ENCODE assay signal across 24 cellular contexts in genomic region chr16:84093120-84093878, GRCh38. TPM values are rescaled to one million over a fixed set of nuclear protein-coding genes. Genes with fewer than 3 reads are reported as not detected.
DNase-seq lines count a peak whose midpoint lies in the region; ATAC-seq, FAIRE-seq and TF ChIP-seq lines count a peak whose summit lies in the region.
"Had no signal": no experiment of that assay in that cellular context is flagged by ENCODE, and none has a peak within 500 bp of the region (broad histone marks: within the 10 kb centered on the region; RNA-seq: fewer than 3 reads in every experiment).

No MANE protein-coding gene starts in this region.

- no peak overlapping the region for H2AFZ ChIP-seq in K562 (ENCODE audit: low read depth, low read length)
- H2AFZ ChIP-seq: GM23248 had no signal

- WGBS in K562 (ENCODE audit: insufficient coverage, low coverage, missing lambda C conversion rate) = 85% methylated on average over 15 of the region's 16 CpGs
- 81 to 92% methylated on average over 9 to 16 of the region's 16 CpGs for WGBS in transverse colon (ENCODE audit: low coverage in 1 of 2), 2 donors

- H3K27ac Mint-ChIP-seq in activated CD8-positive, alpha-beta T cell treated with anti-CD3 and anti-CD28 coated beads, Interleukin-2, amount 10 ng/mL, durations not matched to agents 7 days and 5 days = peak overlapping the region; percentile 25
- H3K27ac Mint-ChIP-seq in activated CD8-positive, alpha-beta T cell treated with anti-CD3 and anti-CD28 coated beads for 36 hours = no peak overlapping the region
- H3K27ac Mint-ChIP-seq: CD8-positive, alpha-beta T cell had no signal

- no peak for TF ChIP-seq EP300 in K562 (IDR thresholded peaks at IDR 0.05; ENCODE audit: low read length)
- TF ChIP-seq EP300 in transverse colon (IDR thresholded peaks at IDR 0.05; ENCODE audit: low read depth) = no peak

- no peaks in the 10 kb centered on the region for H4K20me1 ChIP-seq in K562 (replicated peaks; ENCODE audit: control insufficient read depth, insufficient read depth, low read length)

- no peaks in the 10 kb centered on the region; a peak in 1 of 5 replicates for H3K4me1 ChIP-seq in K562 (replicated peaks in 1 of 2; ENCODE audit: control insufficient read depth in 2 of 2, insufficient read depth in 2 of 2, low read length in 2 of 2)
- peaks cover 0 to 37% (median 18%) of the 10 kb centered on the region in 4 donors for H3K4me1 ChIP-seq in transverse colon

- H3K9me1 ChIP-seq in K562 (ENCODE audit: control insufficient read depth, insufficient read depth, low read length) = no peaks in the 10 kb centered on the region

- no TSS peak for BruUV-seq in K562 (replicated peaks; lab: Mats Ljungman, UMichigan)

- DNase-seq in activated CD8-positive, alpha-beta T cell treated with anti-CD3 and anti-CD28 coated beads, Interleukin-2, amount 10 ng/mL, durations not matched to agents 7 days and 5 days = no peak
- no peak for DNase-seq in activated CD8-positive, alpha-beta T cell treated with anti-CD3 and anti-CD28 coated beads for 36 hours
- no peak for DNase-seq in K562 (ENCODE audit: extremely low read depth in 1 of 4, low spot score in 3 of 4)
- peak; percentile 31 to 48 for DNase-seq in left colon
- DNase-seq in transverse colon = peak; percentile 53
- DNase-seq: CD8-positive, alpha-beta T cell; COR-L47; DMS153; DMS79 treated with DMSO at 0.1 percent for 48 hours; GDM1; GM23248; IMR-90 had no signal

- no peak overlapping the region for H3K4me2 ChIP-seq in K562 (ENCODE audit: insufficient read depth, low read length)

- CTCF ChIA-PET in activated CD8-positive, alpha-beta T cell treated with anti-CD3 and anti-CD28 coated beads, Interleukin-2, amount 10 ng/mL, durations not matched to agents 7 days and 5 days (lab: Charles Lee) = interaction anchor here (2.0 kb wide), 1 partner anchor 23 kb away, joined by 8 read pairs; the partner anchor contains the start of gene MBTPS1
- CTCF ChIA-PET in activated CD8-positive, alpha-beta T cell treated with anti-CD3 and anti-CD28 coated beads for 36 hours (lab: Charles Lee) = interaction anchor here (2.5 to 11.0 kb wide), 2 partner anchors 82 to 94 kb away, joined by 12 to 102 read pairs; partner anchors contain the start of genes ADAD2 and TAF1C
- CTCF ChIA-PET in K562 (lab: Yijun Ruan, JAX; ENCODE audit: low intra/inter-chr PET ratio) = no interaction called here

- no peak for TF ChIP-seq RAD21 in K562 (CRISPR knock-in tag; conservative IDR thresholded peaks at IDR 0.05 in 1 of 2, IDR thresholded peaks at IDR 0.05 in 1 of 2)

- no peak overlapping the region for H3K9ac ChIP-seq in K562 (ENCODE audit: insufficient read depth in 1 of 2, low read depth in 2 of 2, low read length in 2 of 2)
- H3K9ac ChIP-seq: GM23248 had no signal

- peaks cover 17% of the 10 kb centered on the region for H3K4me1 Mint-ChIP-seq in activated CD8-positive, alpha-beta T cell treated with anti-CD3 and anti-CD28 coated beads, Interleukin-2, amount 10 ng/mL, durations not matched to agents 7 days and 5 days (ENCODE audit: low read depth)
- H3K4me1 Mint-ChIP-seq in activated CD8-positive, alpha-beta T cell treated with anti-CD3 and anti-CD28 coated beads for 36 hours (ENCODE audit: low read depth) = peaks cover 18% of the 10 kb centered on the region

- H3K9me3 ChIP-seq in K562 (replicated peaks; ENCODE audit: control insufficient read depth, insufficient read depth, low read depth, low read length) = no peaks in the 10 kb centered on the region
- no peaks in the 10 kb centered on the region for H3K9me3 ChIP-seq in transverse colon

- in situ Hi-C loops in K562 (cut with MboI) = no loop called here
- in situ Hi-C loops in transverse colon (cut with MboI; ENCODE audit: low pct_ligation_motif_present in 1 of 4, low pct_unique_long_range_greater_than_20kb in 1 of 4, low sequenced_read_pairs in 3 of 4) = loop anchor here in 1 of 4 donors (10.0 to 25.0 kb wide), 2 partner anchors 92 to 394 kb away; partner anchors contain the start of gene TAF1C

- intact Hi-C loops in activated CD8-positive, alpha-beta T cell treated with anti-CD3 and anti-CD28 coated beads for 36 hours (cut with micrococcal nuclease) = no loop called here
- intact Hi-C loops in K562 (cut with micrococcal nuclease) (no loop called here), left colon (cut with DNase I, micrococcal nuclease) (no loop called here), transverse colon (cut with DNase I; ENCODE audit: low total_unique reads) (no loop called here)

- H3K4me3 ChIP-seq in K562 (no peak overlapping the region), transverse colon (no peak overlapping the region)
- H3K4me3 ChIP-seq: GM23248 had no signal

- TF ChIP-seq POLR2A in K562 (conservative IDR thresholded peaks at IDR 0.05) (no peak), transverse colon (IDR thresholded peaks at IDR 0.05) (no peak)

- no peaks in the 10 kb centered on the region for H3K79me2 ChIP-seq in K562 (ENCODE audit: control insufficient read depth, insufficient read depth, low read length)

- no peaks in the 10 kb centered on the region for H3K9me3 Mint-ChIP-seq in activated CD8-positive, alpha-beta T cell treated with anti-CD3 and anti-CD28 coated beads, Interleukin-2, amount 10 ng/mL, durations not matched to agents 7 days and 5 days (ENCODE audit: insufficient read depth)
- no peaks in the 10 kb centered on the region for H3K9me3 Mint-ChIP-seq in activated CD8-positive, alpha-beta T cell treated with anti-CD3 and anti-CD28 coated beads for 36 hours
- H3K9me3 Mint-ChIP-seq: CD14-positive monocyte; CD8-positive, alpha-beta T cell had no signal

- no peak for ATAC-seq in activated CD8-positive, alpha-beta T cell treated with anti-CD3 and anti-CD28 coated beads, Interleukin-2, amount 10 ng/mL, durations not matched to agents 7 days and 5 days
- ATAC-seq in activated CD8-positive, alpha-beta T cell treated with anti-CD3 and anti-CD28 coated beads for 36 hours = no peak
- ATAC-seq in K562 = no peak
- ATAC-seq in left colon = peak; percentile 74
- ATAC-seq in GM18861 (IDR thresholded peaks at IDR 0.05; ENCODE audit: unreplicated experiment) = no peak
- no peak for ATAC-seq in HG03469 (IDR thresholded peaks at IDR 0.05; ENCODE audit: unreplicated experiment)
- no peak for ATAC-seq in GM21360 (IDR thresholded peaks at IDR 0.05; ENCODE audit: unreplicated experiment)
- ATAC-seq: CD8-positive, alpha-beta T cell; HCT116 had no signal

- POLR2A ChIA-PET in activated CD8-positive, alpha-beta T cell treated with anti-CD3 and anti-CD28 coated beads, Interleukin-2, amount 10 ng/mL, durations not matched to agents 7 days and 5 days (lab: Charles Lee) = no interaction called here
- POLR2A ChIA-PET in activated CD8-positive, alpha-beta T cell treated with anti-CD3 and anti-CD28 coated beads for 36 hours (lab: Charles Lee) = no interaction called here
- POLR2A ChIA-PET in K562 (lab: Yijun Ruan, JAX) = interaction anchor here (0.5 to 0.7 kb wide), 2 partner anchors 15 to 177 kb away, joined by 3 read pairs; no protein-coding TSS in a partner anchor

- H3K27me3 ChIP-seq in K562 (ENCODE audit: control insufficient read depth in 2 of 2, insufficient read depth in 2 of 2, low read length in 2 of 2) = no peaks in the 10 kb centered on the region
- H3K27me3 ChIP-seq in transverse colon = no peaks in the 10 kb centered on the region

- peaks cover 69% of the 10 kb centered on the region for H3K36me3 Mint-ChIP-seq in activated CD8-positive, alpha-beta T cell treated with anti-CD3 and anti-CD28 coated beads, Interleukin-2, amount 10 ng/mL, durations not matched to agents 7 days and 5 days (ENCODE audit: low read depth)
- peaks cover 51% of the 10 kb centered on the region for H3K36me3 Mint-ChIP-seq in activated CD8-positive, alpha-beta T cell treated with anti-CD3 and anti-CD28 coated beads for 36 hours (ENCODE audit: low read depth)

- H3K36me3 ChIP-seq in K562 (ENCODE audit: control insufficient read depth, insufficient read depth, low read length) = peaks cover 96% of the 10 kb centered on the region
- peaks cover 0 to 48% (median 17%) of the 10 kb centered on the region in 4 donors for H3K36me3 ChIP-seq in transverse colon

- H3K27ac ChIP-seq in K562 (ENCODE audit: extremely low read depth, low read depth, low read length) (no peak overlapping the region), transverse colon (peak overlapping the region; percentile 42 to 60 (median 54))
- H3K27ac ChIP-seq: 22Rv1, GM23248 had no signal

- no peak for FAIRE-seq in K562 (lab: Jason Lieb, UNC)
- FAIRE-seq: D721Med, GM12892, H54 had no signal

- no peaks in the 10 kb centered on the region for H3K27me3 Mint-ChIP-seq in activated CD8-positive, alpha-beta T cell treated with anti-CD3 and anti-CD28 coated beads, Interleukin-2, amount 10 ng/mL, durations not matched to agents 7 days and 5 days (ENCODE audit: low read depth)
- H3K27me3 Mint-ChIP-seq in activated CD8-positive, alpha-beta T cell treated with anti-CD3 and anti-CD28 coated beads for 36 hours = no peaks in the 10 kb centered on the region

- TF ChIP-seq CTCF in activated CD8-positive, alpha-beta T cell treated with anti-CD3 and anti-CD28 coated beads for 36 hours (IDR thresholded peaks at IDR 0.05) = no peak
- TF ChIP-seq CTCF in K562 (IDR thresholded peaks at IDR 0.05 in 2 of 3, conservative IDR thresholded peaks at IDR 0.05 in 1 of 3; ENCODE audit: insufficient read depth in 2 of 3, low read depth in 1 of 3, low read length in 3 of 3) (no peak), transverse colon (IDR thresholded peaks at IDR 0.05) (no peak)

- H3K4me3 Mint-ChIP-seq in activated CD8-positive, alpha-beta T cell treated with anti-CD3 and anti-CD28 coated beads, Interleukin-2, amount 10 ng/mL, durations not matched to agents 7 days and 5 days = no peak overlapping the region
- H3K4me3 Mint-ChIP-seq in activated CD8-positive, alpha-beta T cell treated with anti-CD3 and anti-CD28 coated beads for 36 hours = no peak overlapping the region
- H3K4me3 Mint-ChIP-seq: CD14-positive monocyte; CD8-positive, alpha-beta T cell had no signal

RNA-seq across cellular contexts. Expression of gene MBTPS1, which starts 23.4 kb away (rescaled TPM):
- 10 to 100 TPM; 49.3 to 52.7 TPM for total RNA-seq in activated CD8-positive, alpha-beta T cell treated with anti-CD3 and anti-CD28 coated beads, Interleukin-2, amount 10 ng/mL, durations not matched to agents 7 days and 5 days
- total RNA-seq in activated CD8-positive, alpha-beta T cell treated with anti-CD3 and anti-CD28 coated beads for 36 hours = 10 to 100 TPM; 31.5 to 31.7 TPM
- 203 and 232 TPM in 2 replicates for total RNA-seq in K562 (2011; cell fraction: chromatin; rRNA removed; ENCODE audit: low replicate concordance)
- total RNA-seq in K562 (2011; cell fraction: nucleolus; rRNA removed) = 178 and 187 TPM in 2 replicates
- 182 and 207 TPM in 2 replicates for total RNA-seq in K562 (2011; cell fraction: nucleoplasm; rRNA removed)
- total RNA-seq in K562 (2014; rRNA removed) (43.8 and 50.9 TPM in 2 replicates), K562 (2014; rRNA removed; fragmentation: Illumina TruSeq; extraction: Trizol) (31.7 and 32.0 TPM in 2 replicates), K562 (2015; rRNA removed; fragmentation: Illumina TruSeq; extraction: Trizol) (35.7 and 40.3 TPM in 2 replicates), K562 (2021) (46.6 and 53.9 TPM in 2 replicates), left colon (10 to 100 TPM; 68.5 to 73.8 TPM), transverse colon (100 to 1,000 TPM in 2 of 4 donors, 10 to 100 TPM in 2; 53.7 to 110 (median 97.0) TPM)
- polyA plus RNA-seq in K562 (2011; rRNA removed) (47.5 and 57.6 TPM in 2 replicates), K562 (2014; fragmentation: Illumina TruSeq; extraction: Trizol) (47.5 and 50.6 TPM in 2 replicates), K562 (2014; fragmentation: Nextera tagmentation; extraction: Ambion mirVana) (1 to 10 TPM; 2.8 to 4.3 TPM), K562 (2014; rRNA removed) (47.3 and 52.6 TPM in 2 replicates)
- polyA plus RNA-seq in K562 (2011; cell fraction: cytosol; rRNA removed) = 34.2 and 40.0 TPM in 2 replicates
- 123 and 127 TPM in 2 replicates for polyA plus RNA-seq in K562 (2011; cell fraction: nucleus; rRNA removed)
- 53.2 and 68.8 TPM in 2 replicates for polyA plus RNA-seq in K562 (2012)
- polyA minus RNA-seq in K562 (2011; rRNA and poly(A)+ RNA removed) = 74.1 and 90.4 TPM in 2 replicates
- 38.7 and 55.3 TPM in 2 replicates for polyA minus RNA-seq in K562 (2011; cell fraction: cytosol; rRNA and poly(A)+ RNA removed)
- 101 and 126 TPM in 2 replicates for polyA minus RNA-seq in K562 (2011; cell fraction: nucleus; rRNA and poly(A)+ RNA removed)

RNA-seq across cellular contexts. Expression of gene SLC38A8, which starts 50.7 kb away (rescaled TPM):
- not detected for total RNA-seq in activated CD8-positive, alpha-beta T cell treated with anti-CD3 and anti-CD28 coated beads, Interleukin-2, amount 10 ng/mL, durations not matched to agents 7 days and 5 days
- total RNA-seq in activated CD8-positive, alpha-beta T cell treated with anti-CD3 and anti-CD28 coated beads for 36 hours = not detected
- not detected in 2 replicates for total RNA-seq in K562 (2011; cell fraction: chromatin; rRNA removed; ENCODE audit: low replicate concordance)
- total RNA-seq in K562 (2011; cell fraction: nucleolus; rRNA removed) = not detected in 2 replicates
- not detected in 2 replicates for total RNA-seq in K562 (2011; cell fraction: nucleoplasm; rRNA removed)
- total RNA-seq in K562 (2014; rRNA removed) (not detected in 2 replicates), K562 (2014; rRNA removed; fragmentation: Illumina TruSeq; extraction: Trizol) (not detected in 2 replicates), K562 (2015; rRNA removed; fragmentation: Illumina TruSeq; extraction: Trizol) (not detected in 2 replicates), K562 (2021) (not detected in 2 replicates), left colon (not detected), transverse colon (not detected)
- polyA plus RNA-seq in K562 (2011; rRNA removed) (not detected in 2 replicates), K562 (2014; fragmentation: Illumina TruSeq; extraction: Trizol) (not detected in 2 replicates), K562 (2014; fragmentation: Nextera tagmentation; extraction: Ambion mirVana) (not detected), K562 (2014; rRNA removed) (0.28 TPM in 1 of 2 replicates, not detected in the other)
- polyA plus RNA-seq in K562 (2011; cell fraction: cytosol; rRNA removed) = not detected in 2 replicates
- polyA plus RNA-seq in K562 (2011; cell fraction: nucleus; rRNA removed) = not detected in 2 replicates
- polyA plus RNA-seq in K562 (2012) = not detected in 2 replicates
- not detected in 2 replicates for polyA minus RNA-seq in K562 (2011; rRNA and poly(A)+ RNA removed)
- not detected in 2 replicates for polyA minus RNA-seq in K562 (2011; cell fraction: cytosol; rRNA and poly(A)+ RNA removed)
- not detected in 2 replicates for polyA minus RNA-seq in K562 (2011; cell fraction: nucleus; rRNA and poly(A)+ RNA removed)
- total RNA-seq: A673; CD8-positive, alpha-beta T cell; GM23248; HT-29; IMR-90 had no signal
- polyA plus RNA-seq: BJ, CD14-positive monocyte, GM23248, IMR-90 had no signal

RNA-seq across cellular contexts. Expression of gene HSDL1, which starts 51.7 kb away (rescaled TPM):
- 10 to 100 TPM; 10.4 to 12.3 TPM for total RNA-seq in activated CD8-positive, alpha-beta T cell treated with anti-CD3 and anti-CD28 coated beads, Interleukin-2, amount 10 ng/mL, durations not matched to agents 7 days and 5 days
- total RNA-seq in activated CD8-positive, alpha-beta T cell treated with anti-CD3 and anti-CD28 coated beads for 36 hours = 10 to 100 TPM; 11.1 to 11.8 TPM
- total RNA-seq in K562 (2011; cell fraction: chromatin; rRNA removed; ENCODE audit: low replicate concordance) = 41.6 and 67.8 TPM in 2 replicates
- 17.2 and 22.9 TPM in 2 replicates for total RNA-seq in K562 (2011; cell fraction: nucleolus; rRNA removed)
- total RNA-seq in K562 (2011; cell fraction: nucleoplasm; rRNA removed) = 32.9 and 33.4 TPM in 2 replicates
- total RNA-seq in K562 (2014; rRNA removed) = 19.7 and 20.5 TPM in 2 replicates
- 31.5 and 36.4 TPM in 2 replicates for total RNA-seq in K562 (2014; rRNA removed; fragmentation: Illumina TruSeq; extraction: Trizol)
- total RNA-seq in K562 (2015; rRNA removed; fragmentation: Illumina TruSeq; extraction: Trizol) = 38.6 and 39.9 TPM in 2 replicates
- 26.4 and 27.7 TPM in 2 replicates for total RNA-seq in K562 (2021)
- polyA plus RNA-seq in K562 (2011; rRNA removed) = 41.2 and 45.7 TPM in 2 replicates
- 14.2 and 29.2 TPM in 2 replicates for polyA plus RNA-seq in K562 (2011; cell fraction: cytosol; rRNA removed)
- polyA plus RNA-seq in K562 (2011; cell fraction: nucleus; rRNA removed) = 21.6 and 41.6 TPM in 2 replicates
- polyA plus RNA-seq in K562 (2012) = 30.0 and 50.6 TPM in 2 replicates
- 24.1 and 26.9 TPM in 2 replicates for polyA plus RNA-seq in K562 (2014; fragmentation: Illumina TruSeq; extraction: Trizol)
- polyA plus RNA-seq in K562 (2014; fragmentation: Nextera tagmentation; extraction: Ambion mirVana) = 10 to 100 TPM; 14.8 to 16.3 TPM
- 25.8 and 31.0 TPM in 2 replicates for polyA plus RNA-seq in K562 (2014; rRNA removed)
- 44.1 and 45.6 TPM in 2 replicates for polyA minus RNA-seq in K562 (2011; rRNA and poly(A)+ RNA removed)
- 13.4 and 18.9 TPM in 2 replicates for polyA minus RNA-seq in K562 (2011; cell fraction: cytosol; rRNA and poly(A)+ RNA removed)
- 8.1 and 13.8 TPM in 2 replicates for polyA minus RNA-seq in K562 (2011; cell fraction: nucleus; rRNA and poly(A)+ RNA removed)
- total RNA-seq in left colon = 10 to 100 TPM; 11.5 to 13.2 TPM
- 10 to 100 TPM in 2 of 4 donors, 1 to 10 TPM in 2; 1.2 to 16.2 (median 8.7) TPM for total RNA-seq in transverse colon

RNA-seq across cellular contexts. Expression of gene DNAAF1, which starts 51.8 kb away (rescaled TPM):
- not detected for total RNA-seq in activated CD8-positive, alpha-beta T cell treated with anti-CD3 and anti-CD28 coated beads, Interleukin-2, amount 10 ng/mL, durations not matched to agents 7 days and 5 days
- total RNA-seq in activated CD8-positive, alpha-beta T cell treated with anti-CD3 and anti-CD28 coated beads for 36 hours = not detected
- total RNA-seq in K562 (2011; cell fraction: chromatin; rRNA removed; ENCODE audit: low replicate concordance) = not detected in 2 replicates
- not detected in 2 replicates for total RNA-seq in K562 (2011; cell fraction: nucleolus; rRNA removed)
- total RNA-seq in K562 (2011; cell fraction: nucleoplasm; rRNA removed) = not detected in 2 replicates
- total RNA-seq in K562 (2014; rRNA removed) = not detected in 2 replicates
- total RNA-seq in K562 (2014; rRNA removed; fragmentation: Illumina TruSeq; extraction: Trizol) = not detected in 2 replicates
- total RNA-seq in K562 (2015; rRNA removed; fragmentation: Illumina TruSeq; extraction: Trizol) = not detected in 2 replicates
- not detected in 2 replicates for total RNA-seq in K562 (2021)
- polyA plus RNA-seq in K562 (2011; rRNA removed) = not detected in 2 replicates
- polyA plus RNA-seq in K562 (2011; cell fraction: cytosol; rRNA removed) = 0.03 TPM in 1 of 2 replicates, not detected in the other
- 0.04 and 0.20 TPM in 2 replicates for polyA plus RNA-seq in K562 (2011; cell fraction: nucleus; rRNA removed)
- 0.14 and 0.18 TPM in 2 replicates for polyA plus RNA-seq in K562 (2012)
- not detected in 2 replicates for polyA plus RNA-seq in K562 (2014; fragmentation: Illumina TruSeq; extraction: Trizol)
- not detected for polyA plus RNA-seq in K562 (2014; fragmentation: Nextera tagmentation; extraction: Ambion mirVana)
- 0.01 and 0.23 TPM in 2 replicates for polyA plus RNA-seq in K562 (2014; rRNA removed)
- polyA minus RNA-seq in K562 (2011; rRNA and poly(A)+ RNA removed) = not detected in 2 replicates
- polyA minus RNA-seq in K562 (2011; cell fraction: cytosol; rRNA and poly(A)+ RNA removed) = not detected in 2 replicates
- polyA minus RNA-seq in K562 (2011; cell fraction: nucleus; rRNA and poly(A)+ RNA removed) = not detected in 2 replicates
- under 1 TPM; 0.09 to 0.34 TPM for total RNA-seq in left colon
- total RNA-seq in transverse colon = not detected
- total RNA-seq: A673; CD8-positive, alpha-beta T cell; GM23248; IMR-90 had no signal
- polyA plus RNA-seq: BJ, GM23248 had no signal

Comparison
In these comparisons a context has a peak if more than half of its experiments do, and no peak if none do; other contexts are left out.
1. DNase-seq: peak in left colon (2 of 2) and transverse colon (single experiment); none in activated CD8-positive, alpha-beta T cell treated with anti-CD3 and anti-CD28 coated beads, Interleukin-2, amount 10 ng/mL, durations not matched to agents 7 days and 5 days (single experiment), activated CD8-positive, alpha-beta T cell treated with anti-CD3 and anti-CD28 coated beads for 36 hours (single experiment) and K562 (0 of 4).